In the genomic region with DNA sequence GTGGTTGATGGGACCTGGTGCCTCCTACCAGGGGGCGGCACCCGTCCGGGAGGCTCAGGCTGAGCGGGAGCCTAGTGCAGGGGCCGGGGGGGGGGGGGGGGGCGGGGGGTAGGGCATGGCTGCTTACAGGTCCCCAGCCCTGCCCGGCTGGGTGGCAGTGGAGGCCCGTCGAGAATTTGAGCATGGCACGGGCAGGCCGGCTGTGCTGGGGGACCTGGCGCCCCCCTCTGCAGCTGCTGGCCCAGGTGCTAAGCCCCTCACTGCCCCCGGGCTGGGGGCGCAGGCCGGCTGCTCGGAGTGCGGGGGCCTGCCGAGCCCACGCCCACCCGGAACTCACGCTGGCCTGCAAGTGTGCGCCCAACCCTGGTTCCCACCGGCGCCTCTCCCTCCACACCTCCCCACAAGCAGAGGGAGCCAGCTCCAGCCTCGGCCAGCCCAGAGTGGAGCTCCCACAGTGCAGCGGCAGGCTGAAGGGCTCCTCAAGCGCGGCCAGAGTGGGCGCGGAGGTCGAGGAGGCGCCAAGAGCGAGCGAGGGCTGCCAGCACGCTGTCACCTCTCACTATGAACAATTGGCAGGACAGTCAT, we compare ENCODE assay signal across 27 cellular contexts.
A peak's percentile ranks its signal among the peaks of the same experiment; 100 is the strongest.
DNase-seq lines count a peak whose midpoint lies in the region; ATAC-seq and TF ChIP-seq lines count a peak whose summit lies in the region.
"Had no signal": no experiment of that assay in that cellular context is flagged by ENCODE, and none has a peak within 500 bp of the region (broad histone marks: within the 10 kb centered on the region; RNA-seq: fewer than 3 reads in every experiment).

No MANE protein-coding gene starts in this region.

- peaks cover 9% of the 10 kb centered on the region for H3F3A ChIP-seq in neural progenitor cell (ENCODE audit: low read depth)

- DNase-seq in activated CD4-positive, alpha-beta memory T cell treated with anti-CD3 and anti-CD28 coated beads, Interleukin-2, amount 10 ng/mL, durations not matched to agents 7 days and 5 days: no peak
- DNase-seq in activated CD4-positive, alpha-beta memory T cell treated with anti-CD3 and anti-CD28 coated beads for 36 hours: no peak
- DNase-seq in CD4-positive, CD25-positive, alpha-beta regulatory T cell: no peak
- DNase-seq in neural progenitor cell (ENCODE audit: low spot score) (no peak), SKM-1 treated with dmso at 0.1 percent for 144 hours (lab: John Stamatoyannopoulos, UW; ENCODE audit: unreplicated experiment) (no peak)
- DNase-seq: activated naive CD4-positive, alpha-beta T cell treated with Interleukin-2 at 50 U/mL for 16 hours; activated T-cell treated with anti-CD3 and anti-CD28 coated beads, Interleukin-2, amount 50 U/mL, for 4 hours; amygdala; DMS153; dorsolateral prefrontal cortex; H7; heart left ventricle; left ventricle myocardium inferior; mesendoderm; NCI-H2029 treated with DMSO at 0.1 percent for 48 hours; NCI-H524 treated with DMSO at 0.1 percent for 48 hours; nucleus accumbens; psoas muscle; sigmoid colon; stimulated activated CD4-positive, alpha-beta T cell treated with anti-CD3 and anti-CD28 coated beads, Interleukin-4, amount 100 ng/mL, for 24 hours had no signal

- H3K27me3 ChIP-seq in CD4-positive, CD25-positive, alpha-beta regulatory T cell (ENCODE audit: control insufficient read depth, insufficient read depth, low read length): no peaks in the 10 kb centered on the region
- no peaks in the 10 kb centered on the region for H3K27me3 ChIP-seq in neural progenitor cell
- H3K27me3 ChIP-seq: brain microvascular endothelial cell, heart left ventricle, sigmoid colon had no signal

- peak overlapping the region; percentile 33 for H3K27ac ChIP-seq in CD4-positive, CD25-positive, alpha-beta regulatory T cell (ENCODE audit: insufficient read depth, low read length, poor library complexity, severe bottlenecking)
- no peak overlapping the region for H3K27ac ChIP-seq in neural progenitor cell
- H3K27ac ChIP-seq: brain microvascular endothelial cell, dorsolateral prefrontal cortex, HL-60, left ventricle myocardium inferior, psoas muscle, sigmoid colon, SK-N-MC had no signal

- peaks cover 45% of the 10 kb centered on the region for H3K4me1 Mint-ChIP-seq in activated CD4-positive, alpha-beta memory T cell treated with anti-CD3 and anti-CD28 coated beads, Interleukin-2, amount 10 ng/mL, durations not matched to agents 7 days and 5 days
- peaks cover 42% of the 10 kb centered on the region for H3K4me1 Mint-ChIP-seq in activated CD4-positive, alpha-beta memory T cell treated with anti-CD3 and anti-CD28 coated beads for 36 hours (ENCODE audit: low read depth)
- H3K4me1 Mint-ChIP-seq in CD4-positive, CD25-positive, alpha-beta regulatory T cell: peaks cover 17 to 66% (median 43%) of the 10 kb centered on the region in 4 donors
- peaks cover 30% of the 10 kb centered on the region for H3K4me1 Mint-ChIP-seq in activated T-helper 17 cell treated with anti-CD3 and anti-CD28 coated beads, Interleukin-2, amount 50 U/mL, for 72 hours
- H3K4me1 Mint-ChIP-seq in neural progenitor cell: peaks cover 39% of the 10 kb centered on the region

- intact Hi-C loops in activated CD4-positive, alpha-beta memory T cell treated with anti-CD3 and anti-CD28 coated beads for 36 hours (cut with micrococcal nuclease): loop anchor here (5.0 kb wide), 1 partner anchor 173 kb away; no protein-coding TSS in a partner anchor

- CTCF ChIA-PET in activated CD4-positive, alpha-beta memory T cell treated with anti-CD3 and anti-CD28 coated beads, Interleukin-2, amount 10 ng/mL, durations not matched to agents 7 days and 5 days (lab: Charles Lee): interaction anchor here (1.4 kb wide), 1 partner anchor 76 kb away, joined by 5 read pairs; no protein-coding TSS in a partner anchor
- CTCF ChIA-PET in activated CD4-positive, alpha-beta memory T cell treated with anti-CD3 and anti-CD28 coated beads for 36 hours (lab: Charles Lee): interaction anchor here (1.2 kb wide), 1 partner anchor 254 kb away, joined by 3 read pairs; the partner anchor contains the start of gene PHAX

- H3K27me3 Mint-ChIP-seq in activated CD4-positive, alpha-beta memory T cell treated with anti-CD3 and anti-CD28 coated beads, Interleukin-2, amount 10 ng/mL, durations not matched to agents 7 days and 5 days: no peaks in the 10 kb centered on the region
- no peaks in the 10 kb centered on the region for H3K27me3 Mint-ChIP-seq in activated CD4-positive, alpha-beta memory T cell treated with anti-CD3 and anti-CD28 coated beads for 36 hours
- no peaks in the 10 kb centered on the region for H3K27me3 Mint-ChIP-seq in CD4-positive, CD25-positive, alpha-beta regulatory T cell
- no peaks in the 10 kb centered on the region for H3K27me3 Mint-ChIP-seq in activated T-helper 17 cell treated with anti-CD3 and anti-CD28 coated beads, Interleukin-2, amount 50 U/mL, for 72 hours
- H3K27me3 Mint-ChIP-seq in neural progenitor cell (ENCODE audit: insufficient read depth, low read depth): peaks cover 2% of the 10 kb centered on the region
- H3K27me3 Mint-ChIP-seq: activated CD4-positive, alpha-beta T cell treated with anti-CD3 and anti-CD28 coated beads for 36 hours had no signal

- H3K4me3 Mint-ChIP-seq in activated CD4-positive, alpha-beta memory T cell treated with anti-CD3 and anti-CD28 coated beads, Interleukin-2, amount 10 ng/mL, durations not matched to agents 7 days and 5 days: no peak overlapping the region
- no peak overlapping the region for H3K4me3 Mint-ChIP-seq in activated CD4-positive, alpha-beta memory T cell treated with anti-CD3 and anti-CD28 coated beads for 36 hours
- peak overlapping the region in 3 of 4 donors; percentile 59 to 78 (median 69) for H3K4me3 Mint-ChIP-seq in CD4-positive, CD25-positive, alpha-beta regulatory T cell
- H3K4me3 Mint-ChIP-seq in activated T-helper 17 cell treated with anti-CD3 and anti-CD28 coated beads, Interleukin-2, amount 50 U/mL, for 72 hours: peak overlapping the region; percentile 36
- peak overlapping the region; percentile 53 for H3K4me3 Mint-ChIP-seq in neural progenitor cell

- no peak for TF ChIP-seq CTCF in neural progenitor cell (IDR thresholded peaks at IDR 0.05)

- H3K79me2 ChIP-seq in neural progenitor cell (ENCODE audit: low read depth): no peaks in the 10 kb centered on the region

- POLR2A ChIA-PET in activated CD4-positive, alpha-beta memory T cell treated with anti-CD3 and anti-CD28 coated beads, Interleukin-2, amount 10 ng/mL, durations not matched to agents 7 days and 5 days (lab: Charles Lee): interaction anchor here (1.1 to 3.5 kb wide), 4 partner anchors 9 to 124 kb away, joined by 3 to 24 read pairs (median 6); partner anchors contain the start of gene LMNB1
- POLR2A ChIA-PET in activated CD4-positive, alpha-beta memory T cell treated with anti-CD3 and anti-CD28 coated beads for 36 hours (lab: Charles Lee): interaction anchor here (2.1 kb wide), 1 partner anchor 76 kb away, joined by 6 read pairs; no protein-coding TSS in a partner anchor

- no peak for ATAC-seq in CD4-positive, CD25-positive, alpha-beta regulatory T cell (ENCODE audit: low read depth in 2 of 2)
- ATAC-seq in activated T-helper 17 cell treated with anti-CD3 and anti-CD28 coated beads, Interleukin-2, amount 50 U/mL, for 72 hours (replicated peaks): no peak
- no peak for ATAC-seq in HG03442 (IDR thresholded peaks at IDR 0.05; ENCODE audit: unreplicated experiment)
- no peak for ATAC-seq in HG03460 (IDR thresholded peaks at IDR 0.05; ENCODE audit: unreplicated experiment)
- ATAC-seq: heart left ventricle, psoas muscle had no signal

- peak overlapping the region; percentile 48 for H3K27ac Mint-ChIP-seq in activated CD4-positive, alpha-beta memory T cell treated with anti-CD3 and anti-CD28 coated beads, Interleukin-2, amount 10 ng/mL, durations not matched to agents 7 days and 5 days
- H3K27ac Mint-ChIP-seq in activated CD4-positive, alpha-beta memory T cell treated with anti-CD3 and anti-CD28 coated beads for 36 hours: no peak overlapping the region
- peak overlapping the region; percentile 85 to 94 (median 92) for H3K27ac Mint-ChIP-seq in CD4-positive, CD25-positive, alpha-beta regulatory T cell
- H3K27ac Mint-ChIP-seq in activated T-helper 17 cell treated with anti-CD3 and anti-CD28 coated beads, Interleukin-2, amount 50 U/mL, for 72 hours: no peak overlapping the region
- no peak overlapping the region for H3K27ac Mint-ChIP-seq in neural progenitor cell

- no peak overlapping the region for H2AFZ ChIP-seq in neural progenitor cell (replicated peaks)

- no peaks in the 10 kb centered on the region for H3K36me3 ChIP-seq in CD4-positive, CD25-positive, alpha-beta regulatory T cell (ENCODE audit: control insufficient read depth, insufficient read depth, low read length)
- H3K36me3 ChIP-seq in neural progenitor cell: no peaks in the 10 kb centered on the region
- H3K36me3 ChIP-seq: brain microvascular endothelial cell, heart left ventricle, left ventricle myocardium inferior, sigmoid colon had no signal

- no peaks in the 10 kb centered on the region for H3K9me3 ChIP-seq in CD4-positive, CD25-positive, alpha-beta regulatory T cell (ENCODE audit: control insufficient read depth in 2 of 2, low read length in 2 of 2)
- no peaks in the 10 kb centered on the region for H3K9me3 ChIP-seq in neural progenitor cell (ENCODE audit: low read depth)
- H3K9me3 ChIP-seq: heart left ventricle, left ventricle myocardium inferior, psoas muscle, sigmoid colon had no signal

- H4K20me1 ChIP-seq in neural progenitor cell (ENCODE audit: low read depth): no peaks in the 10 kb centered on the region

- H3K9ac ChIP-seq in neural progenitor cell: no peak overlapping the region

- H3K4me2 ChIP-seq in neural progenitor cell: no peak overlapping the region

- peaks cover 35% of the 10 kb centered on the region for H3K4me1 ChIP-seq in CD4-positive, CD25-positive, alpha-beta regulatory T cell (ENCODE audit: control insufficient read depth, insufficient read depth, low read length, poor library complexity, severe bottlenecking)
- peaks cover 10% of the 10 kb centered on the region for H3K4me1 ChIP-seq in neural progenitor cell

- H3K4me3 ChIP-seq in CD4-positive, CD25-positive, alpha-beta regulatory T cell (ENCODE audit: low read depth, low read length): no peak overlapping the region
- H3K4me3 ChIP-seq in neural progenitor cell: no peak overlapping the region
- H3K4me3 ChIP-seq: dorsolateral prefrontal cortex, left ventricle myocardium inferior, psoas muscle, sigmoid colon, SK-N-MC had no signal

- H3K9me3 Mint-ChIP-seq in activated CD4-positive, alpha-beta memory T cell treated with anti-CD3 and anti-CD28 coated beads, Interleukin-2, amount 10 ng/mL, durations not matched to agents 7 days and 5 days: peaks cover 3% of the 10 kb centered on the region
- H3K9me3 Mint-ChIP-seq in activated CD4-positive, alpha-beta memory T cell treated with anti-CD3 and anti-CD28 coated beads for 36 hours: no peaks in the 10 kb centered on the region
- H3K9me3 Mint-ChIP-seq in CD4-positive, CD25-positive, alpha-beta regulatory T cell: peaks cover 0 to 5% (median 0%) of the 10 kb centered on the region in 7 donors
- H3K9me3 Mint-ChIP-seq in activated T-helper 17 cell treated with anti-CD3 and anti-CD28 coated beads, Interleukin-2, amount 50 U/mL, for 72 hours: no peaks in the 10 kb centered on the region
- H3K9me3 Mint-ChIP-seq in neural progenitor cell: no peaks in the 10 kb centered on the region
- H3K9me3 Mint-ChIP-seq: activated T-cell treated with anti-CD3 and anti-CD28 coated beads, Interleukin-2, amount 50 U/mL, for 4 hours had no signal

- peaks cover 43% of the 10 kb centered on the region for H3K36me3 Mint-ChIP-seq in activated CD4-positive, alpha-beta memory T cell treated with anti-CD3 and anti-CD28 coated beads, Interleukin-2, amount 10 ng/mL, durations not matched to agents 7 days and 5 days (ENCODE audit: low read depth)
- peaks cover 13% of the 10 kb centered on the region for H3K36me3 Mint-ChIP-seq in activated CD4-positive, alpha-beta memory T cell treated with anti-CD3 and anti-CD28 coated beads for 36 hours
- H3K36me3 Mint-ChIP-seq in CD4-positive, CD25-positive, alpha-beta regulatory T cell: peaks cover 22% of the 10 kb centered on the region
- H3K36me3 Mint-ChIP-seq in activated T-helper 17 cell treated with anti-CD3 and anti-CD28 coated beads, Interleukin-2, amount 50 U/mL, for 72 hours (ENCODE audit: low read depth): no peaks in the 10 kb centered on the region
- H3K36me3 Mint-ChIP-seq in neural progenitor cell: peaks cover 31% of the 10 kb centered on the region

Comparison
In these comparisons a context has a peak if more than half of its experiments do, and no peak if none do; other contexts are left out.
1. H3K27ac Mint-ChIP-seq: peak in activated CD4-positive, alpha-beta memory T cell treated with anti-CD3 and anti-CD28 coated beads, Interleukin-2, amount 10 ng/mL, durations not matched to agents 7 days and 5 days (single experiment) and CD4-positive, CD25-positive, alpha-beta regulatory T cell (3 of 3); none in activated CD4-positive, alpha-beta memory T cell treated with anti-CD3 and anti-CD28 coated beads for 36 hours (single experiment), activated T-helper 17 cell treated with anti-CD3 and anti-CD28 coated beads, Interleukin-2, amount 50 U/mL, for 72 hours (single experiment) and neural progenitor cell (single experiment).
2. H3K4me3 Mint-ChIP-seq: peak in CD4-positive, CD25-positive, alpha-beta regulatory T cell (3 of 4), activated T-helper 17 cell treated with anti-CD3 and anti-CD28 coated beads, Interleukin-2, amount 50 U/mL, for 72 hours (single experiment) and neural progenitor cell (single experiment); none in activated CD4-positive, alpha-beta memory T cell treated with anti-CD3 and anti-CD28 coated beads, Interleukin-2, amount 10 ng/mL, durations not matched to agents 7 days and 5 days (single experiment) and activated CD4-positive, alpha-beta memory T cell treated with anti-CD3 and anti-CD28 coated beads for 36 hours (single experiment).